7 cellular contexts compared by ENCODE assay signal in the genomic region with DNA sequence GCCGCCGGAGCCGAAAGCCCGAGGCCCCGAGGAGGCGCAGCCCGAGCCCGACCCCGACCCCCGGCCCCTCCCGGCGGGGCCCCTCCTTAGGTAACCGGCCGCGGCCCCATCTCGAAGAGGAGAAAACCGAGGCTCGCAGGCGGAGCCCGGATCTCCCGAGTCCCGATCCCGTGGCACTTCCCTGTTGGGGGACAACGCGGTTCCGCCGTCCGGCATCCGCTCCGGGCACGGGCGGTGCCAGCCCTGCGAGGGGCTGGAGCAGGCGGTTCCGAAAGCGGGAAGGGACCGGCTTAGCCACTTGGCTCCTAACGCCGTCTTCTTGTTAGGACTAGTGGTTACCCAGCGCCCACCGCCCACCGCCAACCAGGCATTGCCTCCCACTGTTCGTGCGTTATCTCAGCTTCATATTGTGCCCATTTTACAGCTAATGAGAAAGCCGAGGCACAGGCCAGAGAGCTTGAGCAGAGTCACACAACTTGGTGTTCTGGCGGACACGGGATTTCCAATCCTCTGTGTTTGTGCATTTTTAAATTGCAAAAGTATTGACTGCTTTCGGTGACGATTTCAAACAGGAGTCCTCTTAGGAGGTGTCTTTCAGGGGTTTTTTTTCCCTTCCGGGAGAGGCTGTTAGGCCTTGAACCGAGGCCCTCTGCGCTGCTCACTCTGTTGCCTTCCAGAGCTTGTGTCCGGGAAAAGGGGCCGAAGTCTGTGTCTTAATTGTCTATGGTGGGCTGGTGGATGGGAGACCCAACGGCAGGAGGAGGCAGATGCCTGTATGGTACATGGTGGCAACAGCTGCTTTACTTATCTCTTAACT.
A peak's percentile ranks its signal among the peaks of the same experiment; 100 is the strongest.
DNase-seq lines count a peak whose midpoint lies in the region; ATAC-seq and TF ChIP-seq lines count a peak whose summit lies in the region.

No MANE protein-coding gene starts in this region.

- ATAC-seq in GM21528 (IDR thresholded peaks at IDR 0.05; ENCODE audit: low FRiP score, unreplicated experiment): peak; percentile 24
- peak; percentile 21 for ATAC-seq in stimulated activated memory B cell treated with anti-CD40 and anti-IgM and Interleukin-4, amounts not matched to agents 10 μg/mL and 1 μg/mL and 100 μg/mL, for 72 hours

- no peaks in the 10 kb centered on the region for H3K9me3 ChIP-seq in iPS-15b (ENCODE audit: control insufficient read depth, insufficient read depth, low read length)

- H3K36me3 Mint-ChIP-seq in activated naive CD8-positive, alpha-beta T cell: peaks cover 1% of the 10 kb centered on the region
- H3K36me3 Mint-ChIP-seq in stimulated activated memory B cell treated with anti-CD40 and anti-IgM and Interleukin-4, amounts not matched to agents 10 μg/mL and 1 μg/mL and 100 μg/mL, for 72 hours: peaks cover 3% of the 10 kb centered on the region

- no peak for TF ChIP-seq RAD21 in Ishikawa (IDR thresholded peaks at IDR 0.05; ENCODE audit: low read depth)

- peak; percentile 36 for DNase-seq in GM10266 (ENCODE audit: extremely low spot score)
- DNase-seq in NCI-H226: no peak

- H3K9me3 Mint-ChIP-seq in activated naive CD8-positive, alpha-beta T cell (ENCODE audit: low read depth): no peaks in the 10 kb centered on the region
- H3K9me3 Mint-ChIP-seq in stimulated activated memory B cell treated with anti-CD40 and anti-IgM and Interleukin-4, amounts not matched to agents 10 μg/mL and 1 μg/mL and 100 μg/mL, for 72 hours: peaks cover 3% of the 10 kb centered on the region

- H3K9ac ChIP-seq in iPS-15b (ENCODE audit: low read depth, low read length): peak overlapping the region; percentile 83

- no peak for TF ChIP-seq CTCF in GM10266 (IDR thresholded peaks at IDR 0.05; ENCODE audit: control insufficient read depth, insufficient read depth, low read depth, missing control alignments)

- H3K4me3 ChIP-seq in iPS-15b (ENCODE audit: low read depth, low read length): peak overlapping the region; percentile 84

- no peaks in the 10 kb centered on the region for H3K4me1 ChIP-seq in iPS-15b (ENCODE audit: control insufficient read depth, insufficient read depth, low read length)

- H3K27me3 Mint-ChIP-seq in activated naive CD8-positive, alpha-beta T cell: peaks cover 11% of the 10 kb centered on the region
- H3K27me3 Mint-ChIP-seq in stimulated activated memory B cell treated with anti-CD40 and anti-IgM and Interleukin-4, amounts not matched to agents 10 μg/mL and 1 μg/mL and 100 μg/mL, for 72 hours: peaks cover 25% of the 10 kb centered on the region

- H3K4me1 Mint-ChIP-seq in activated naive CD8-positive, alpha-beta T cell (ENCODE audit: low read depth): peaks cover 12% of the 10 kb centered on the region
- peaks cover 6% of the 10 kb centered on the region for H3K4me1 Mint-ChIP-seq in stimulated activated memory B cell treated with anti-CD40 and anti-IgM and Interleukin-4, amounts not matched to agents 10 μg/mL and 1 μg/mL and 100 μg/mL, for 72 hours

- H3K36me3 ChIP-seq in iPS-15b (ENCODE audit: control insufficient read depth, insufficient read depth, low read length): peaks cover 3% of the 10 kb centered on the region

- TF ChIP-seq EP300 in Ishikawa (IDR thresholded peaks at IDR 0.05; ENCODE audit: borderline replicate concordance): no peak

- no peak overlapping the region for H3K27ac Mint-ChIP-seq in activated naive CD8-positive, alpha-beta T cell
- no peak overlapping the region for H3K27ac Mint-ChIP-seq in stimulated activated memory B cell treated with anti-CD40 and anti-IgM and Interleukin-4, amounts not matched to agents 10 μg/mL and 1 μg/mL and 100 μg/mL, for 72 hours

- no peaks in the 10 kb centered on the region for H3K27me3 ChIP-seq in iPS-15b (ENCODE audit: control insufficient read depth, insufficient read depth, low read length)

- H3K4me3 Mint-ChIP-seq in activated naive CD8-positive, alpha-beta T cell: peak overlapping the region; percentile 77
- H3K4me3 Mint-ChIP-seq in stimulated activated memory B cell treated with anti-CD40 and anti-IgM and Interleukin-4, amounts not matched to agents 10 μg/mL and 1 μg/mL and 100 μg/mL, for 72 hours: peak overlapping the region; percentile 74

TF ChIP-seq in Ishikawa, 13 proteins besides CTCF, POLR2A, EP300 and RAD21:
- TF ChIP-seq ZBTB7A (IDR thresholded peaks at IDR 0.05; ENCODE audit: low read depth) (peak; percentile 37; the same call in 1 of the 2 replicates), TAF1 (IDR thresholded peaks at IDR 0.05; ENCODE audit: low read depth) (no peak; the same call in 1 of the 2 replicates)
- TF ChIP-seq, protein P1, sequence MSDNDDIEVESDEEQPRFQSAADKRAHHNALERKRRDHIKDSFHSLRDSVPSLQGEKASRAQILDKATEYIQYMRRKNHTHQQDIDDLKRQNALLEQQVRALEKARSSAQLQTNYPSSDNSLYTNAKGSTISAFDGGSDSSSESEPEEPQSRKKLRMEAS (IDR thresholded peaks at IDR 0.05): 0 out of 2 replicates have a peak, but pooled peaks have one; percentile 24
- TF ChIP-seq, protein P2, sequence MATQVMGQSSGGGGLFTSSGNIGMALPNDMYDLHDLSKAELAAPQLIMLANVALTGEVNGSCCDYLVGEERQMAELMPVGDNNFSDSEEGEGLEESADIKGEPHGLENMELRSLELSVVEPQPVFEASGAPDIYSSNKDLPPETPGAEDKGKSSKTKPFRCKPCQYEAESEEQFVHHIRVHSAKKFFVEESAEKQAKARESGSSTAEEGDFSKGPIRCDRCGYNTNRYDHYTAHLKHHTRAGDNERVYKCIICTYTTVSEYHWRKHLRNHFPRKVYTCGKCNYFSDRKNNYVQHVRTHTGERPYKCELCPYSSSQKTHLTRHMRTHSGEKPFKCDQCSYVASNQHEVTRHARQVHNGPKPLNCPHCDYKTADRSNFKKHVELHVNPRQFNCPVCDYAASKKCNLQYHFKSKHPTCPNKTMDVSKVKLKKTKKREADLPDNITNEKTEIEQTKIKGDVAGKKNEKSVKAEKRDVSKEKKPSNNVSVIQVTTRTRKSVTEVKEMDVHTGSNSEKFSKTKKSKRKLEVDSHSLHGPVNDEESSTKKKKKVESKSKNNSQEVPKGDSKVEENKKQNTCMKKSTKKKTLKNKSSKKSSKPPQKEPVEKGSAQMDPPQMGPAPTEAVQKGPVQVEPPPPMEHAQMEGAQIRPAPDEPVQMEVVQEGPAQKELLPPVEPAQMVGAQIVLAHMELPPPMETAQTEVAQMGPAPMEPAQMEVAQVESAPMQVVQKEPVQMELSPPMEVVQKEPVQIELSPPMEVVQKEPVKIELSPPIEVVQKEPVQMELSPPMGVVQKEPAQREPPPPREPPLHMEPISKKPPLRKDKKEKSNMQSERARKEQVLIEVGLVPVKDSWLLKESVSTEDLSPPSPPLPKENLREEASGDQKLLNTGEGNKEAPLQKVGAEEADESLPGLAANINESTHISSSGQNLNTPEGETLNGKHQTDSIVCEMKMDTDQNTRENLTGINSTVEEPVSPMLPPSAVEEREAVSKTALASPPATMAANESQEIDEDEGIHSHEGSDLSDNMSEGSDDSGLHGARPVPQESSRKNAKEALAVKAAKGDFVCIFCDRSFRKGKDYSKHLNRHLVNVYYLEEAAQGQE (IDR thresholded peaks at IDR 0.05; ENCODE audit: low read depth): no peak
